In the genomic region with DNA sequence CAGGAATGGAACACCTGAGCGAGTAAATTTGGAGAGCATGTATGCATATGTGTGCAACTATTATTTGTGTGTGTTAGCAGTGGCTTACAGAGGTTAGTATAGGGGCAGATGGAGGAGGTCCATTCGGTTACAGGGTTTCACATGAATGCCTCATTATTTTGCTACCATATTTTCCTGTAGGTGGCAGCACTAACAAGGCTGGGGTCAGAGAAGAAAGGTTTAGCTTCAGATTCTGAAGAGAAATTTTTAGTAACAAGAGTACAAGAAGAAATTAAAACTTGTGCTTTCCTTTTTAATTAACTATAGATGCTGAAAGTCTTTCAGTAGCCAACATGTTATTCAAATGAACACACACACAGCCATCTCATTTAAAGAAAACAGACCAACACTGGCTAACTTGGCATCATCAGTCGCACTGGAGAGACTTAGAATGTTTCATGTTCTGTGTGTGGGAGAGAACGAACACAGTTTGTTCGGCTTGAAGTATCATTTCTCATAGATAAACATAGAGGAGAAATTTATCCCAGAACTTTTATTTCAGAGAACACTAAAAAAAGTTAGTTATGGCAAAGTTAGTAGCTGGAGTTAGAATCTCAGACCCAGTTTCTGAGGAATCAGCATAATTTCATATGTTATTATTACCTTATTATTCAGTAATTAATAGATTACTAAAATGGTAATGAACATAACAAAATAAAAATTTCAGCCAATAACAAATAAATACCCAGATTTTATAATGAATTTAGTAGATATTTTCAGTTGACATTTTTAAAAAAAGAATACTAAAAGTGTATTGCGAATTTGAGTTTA, we compare ENCODE assay signal across 8 cellular contexts.
DNase-seq lines count a peak whose midpoint lies in the region; ATAC-seq and TF ChIP-seq lines count a peak whose summit lies in the region.

No MANE protein-coding gene starts in this region.

- DNase-seq in AG10803 (ENCODE audit: low read depth) = peak; percentile 60
- peak; percentile 69 for DNase-seq in NCI-H1105 treated with DMSO at 0.1 percent for 48 hours (lab: John Stamatoyannopoulos, UW)
- no peak for DNase-seq in ascending aorta (ENCODE audit: low spot score in 2 of 2)
- peak; percentile 25 for DNase-seq in iPS DF 4.7 (ENCODE audit: extremely low read depth, low spot score)
- DNase-seq in tibial nerve (ENCODE audit: low spot score in 2 of 2) = peak in 1 of 2 donors; percentile 73
- no peak for DNase-seq in NCI-H1436 treated with DMSO at 0.1 percent for 48 hours (lab: John Stamatoyannopoulos, UW)

- H3K4me3 ChIP-seq in AG10803 (ENCODE audit: low read length) (no peak overlapping the region), ascending aorta (no peak overlapping the region), tibial nerve (no peak overlapping the region)

- TF ChIP-seq EP300 in tibial nerve (IDR thresholded peaks at IDR 0.05) = no peak

- WGBS in tibial nerve, 2 donors = 37 to 45% methylated on average over 6 of the region's 6 CpGs

- intact Hi-C loops in ascending aorta (cut with DNase I) = no loop called here

- ATAC-seq in GM18505 (IDR thresholded peaks at IDR 0.05; ENCODE audit: unreplicated experiment) (peak; percentile 74), HG02798 (IDR thresholded peaks at IDR 0.05; ENCODE audit: poor library complexity, unreplicated experiment) (peak; percentile 87)

- H3K27me3 ChIP-seq in ascending aorta (no peaks in the 10 kb centered on the region), tibial nerve (no peaks in the 10 kb centered on the region)

- H3K4me1 ChIP-seq in ascending aorta (no peaks in the 10 kb centered on the region), tibial nerve (peaks cover 0 to 6% (median 0%) of the 10 kb centered on the region in 4 donors)

- TF ChIP-seq POLR2A in GM18505 (IDR thresholded peaks at IDR 0.05; ENCODE audit: borderline replicate concordance, extremely low read depth, insufficient read depth, insufficient read length) (no peak), tibial nerve (IDR thresholded peaks at IDR 0.05) (no peak)

- no peaks in the 10 kb centered on the region for H3K36me3 ChIP-seq in ascending aorta
- H3K36me3 ChIP-seq in tibial nerve = no peaks in the 10 kb centered on the region

- H3K27ac ChIP-seq in ascending aorta (no peak overlapping the region), tibial nerve (no peak overlapping the region)

- no peaks in the 10 kb centered on the region for H3K9me3 ChIP-seq in ascending aorta
- H3K9me3 ChIP-seq in tibial nerve = no peaks in the 10 kb centered on the region

- TF ChIP-seq CTCF in AG10803 (conservative IDR thresholded peaks at IDR 0.05; ENCODE audit: low read length) (peak; percentile 82), ascending aorta (IDR thresholded peaks at IDR 0.05) (peak; percentile 6 to 57 (median 45)), tibial nerve (IDR thresholded peaks at IDR 0.05) (peak; percentile 39 to 66 (median 65))

Comparison
In these comparisons a context has a peak if more than half of its experiments do, and no peak if none do; other contexts are left out.
1. DNase-seq: peak in AG10803 (single experiment), NCI-H1105 treated with DMSO at 0.1 percent for 48 hours (single experiment) and iPS DF 4.7 (single experiment); none in ascending aorta (0 of 2) and NCI-H1436 treated with DMSO at 0.1 percent for 48 hours (single experiment).
2. Peak in every context shown above with its lines, with median percentiles within 50 percentile points of each other: CTCF ChIP-seq.